In genomic region chr5:23507278-23507685, GRCh38 we compare ENCODE assay signal across 9 cellular contexts. TPM values are rescaled to one million over a fixed set of nuclear protein-coding genes. Genes with fewer than 3 reads are reported as not detected.
DNase-seq lines count a peak whose midpoint lies in the region; ATAC-seq and TF ChIP-seq lines count a peak whose summit lies in the region.
"Had no signal": no experiment of that assay in that cellular context is flagged by ENCODE, and none has a peak within 500 bp of the region (broad histone marks: within the 10 kb centered on the region; RNA-seq: fewer than 3 reads in every experiment).

Gene PRDM9, plus strand, starts transcription at chr5:23507609. Its CDS starts 1,425 bp downstream, at chr5:23509034.

- H3K9me3 ChIP-seq in CD4-positive, alpha-beta T cell (ENCODE audit: control insufficient read depth, low read length) = no peaks in the 10 kb centered on the region
- no peaks in the 10 kb centered on the region for H3K9me3 ChIP-seq in mesenchymal stem cell (ENCODE audit: control insufficient read depth, low read length)
- H3K9me3 ChIP-seq: gastrocnemius medialis had no signal

- no peak within 1 kb of the TSS for H2AK5ac ChIP-seq in mesenchymal stem cell (ENCODE audit: low read length, severe bottlenecking)

- peak within 1 kb of the TSS; percentile 87 for H3K4me3 Mint-ChIP-seq in CD4-positive, alpha-beta T cell

- H3K27ac Mint-ChIP-seq in CD4-positive, alpha-beta T cell = peak within 1 kb of the TSS; percentile 82

- no peak within 1 kb of the TSS for H3K4ac ChIP-seq in mesenchymal stem cell (ENCODE audit: low read depth in 1 of 2, low read length in 2 of 2)

- TF ChIP-seq CTCF in CD4-positive, alpha-beta T cell (IDR thresholded peaks at IDR 0.05) = no peak
- TF ChIP-seq CTCF in astrocyte of the spinal cord (IDR thresholded peaks at IDR 0.05; ENCODE audit: low read depth, low read length) = no peak

- H3K14ac ChIP-seq in mesenchymal stem cell (ENCODE audit: low read length in 2 of 2) = no peak within 1 kb of the TSS

- no peaks in the 10 kb centered on the region for H3K27me3 ChIP-seq in CD4-positive, alpha-beta T cell (ENCODE audit: control insufficient read depth, insufficient read depth, low read length)
- H3K27me3 ChIP-seq in mesenchymal stem cell (ENCODE audit: control insufficient read depth in 1 of 2, insufficient read depth in 1 of 2, low read length in 2 of 2) = no peaks in the 10 kb centered on the region
- H3K27me3 ChIP-seq: gastrocnemius medialis had no signal

- H3K27me3 Mint-ChIP-seq in CD4-positive, alpha-beta T cell = no peaks in the 10 kb centered on the region

- no peak within 1 kb of the TSS for H2AFZ ChIP-seq in mesenchymal stem cell (ENCODE audit: low read depth, low read length)

- H3K27ac ChIP-seq in CD4-positive, alpha-beta T cell (ENCODE audit: low read depth, low read length) = no peak within 1 kb of the TSS
- no peak within 1 kb of the TSS for H3K27ac ChIP-seq in mesenchymal stem cell (ENCODE audit: low read length, poor library complexity, severe bottlenecking)
- H3K27ac ChIP-seq: gastrocnemius medialis had no signal

- peak in 2 of 10 experiments; percentile 2 to 57 for DNase-seq in CD4-positive, alpha-beta T cell
- DNase-seq in NCI-H1417 (lab: John Stamatoyannopoulos, UW) (peak; percentile 95 to 100 (median 99)), astrocyte of the spinal cord (ENCODE audit: low read depth, low spot score) (peak; percentile 76), mesenchymal stem cell (peak; percentile 79), AG08395 (ENCODE audit: low spot score) (no peak), LoVo (ENCODE audit: low spot score) (no peak), NCI-H345 (lab: John Stamatoyannopoulos, UW) (no peak), KG1 (lab: John Stamatoyannopoulos, UW) (no peak)

- H3K18ac ChIP-seq in mesenchymal stem cell (ENCODE audit: low read depth in 1 of 2, low read length in 2 of 2) = no peak within 1 kb of the TSS

- no peak within 1 kb of the TSS for H2BK15ac ChIP-seq in mesenchymal stem cell (ENCODE audit: low read depth, poor library complexity, severe bottlenecking)

- no peaks in the 10 kb centered on the region for H3K79me1 ChIP-seq in mesenchymal stem cell (replicated peaks; ENCODE audit: low read length, poor library complexity, severe bottlenecking)

- peak; percentile 82 for ATAC-seq in CD4-positive, alpha-beta T cell (ENCODE audit: poor library complexity)

- H3K9me3 Mint-ChIP-seq in CD4-positive, alpha-beta T cell = peaks cover 5% of the 10 kb centered on the region

- no peaks in the 10 kb centered on the region for H3K4me1 ChIP-seq in mesenchymal stem cell (ENCODE audit: control insufficient read depth, insufficient read depth, low read depth, low read length)
- H3K4me1 ChIP-seq: gastrocnemius medialis had no signal

- no peaks in the 10 kb centered on the region for H3K36me3 ChIP-seq in mesenchymal stem cell (ENCODE audit: control insufficient read depth in 1 of 2, insufficient read depth in 2 of 2, low read depth in 1 of 2, low read length in 2 of 2)
- H3K36me3 ChIP-seq: gastrocnemius medialis had no signal

- WGBS in mesenchymal stem cell = 81% methylated on average over 27 of the region's 27 CpGs

- intact Hi-C loops in CD4-positive, alpha-beta T cell (cut with DNase I, micrococcal nuclease) = no loop called here

- H3K4me2 ChIP-seq in mesenchymal stem cell (ENCODE audit: low read length, poor library complexity, severe bottlenecking) = no peak within 1 kb of the TSS

- CTCF ChIA-PET in CD4-positive, alpha-beta T cell (lab: Charles Lee) = no interaction called here

- no peak within 1 kb of the TSS for H2BK12ac ChIP-seq in mesenchymal stem cell (ENCODE audit: low read length in 2 of 2)

- no peaks in the 10 kb centered on the region for H3K36me3 Mint-ChIP-seq in CD4-positive, alpha-beta T cell (ENCODE audit: low read depth)

- no peaks in the 10 kb centered on the region for H3K4me1 Mint-ChIP-seq in CD4-positive, alpha-beta T cell (ENCODE audit: low read depth)

- H4K8ac ChIP-seq in mesenchymal stem cell (ENCODE audit: low read length) = peak within 1 kb of the TSS; percentile 51

- in situ Hi-C loops in astrocyte of the spinal cord (cut with HindIII; ENCODE audit: low sequenced_read_pairs) = no loop called here

- no peak within 1 kb of the TSS for H2BK120ac ChIP-seq in mesenchymal stem cell (ENCODE audit: low read depth, low read length)

- H2BK5ac ChIP-seq in mesenchymal stem cell (ENCODE audit: low read depth, low read length, poor library complexity, severe bottlenecking) = no peak within 1 kb of the TSS

- H3K9ac ChIP-seq in mesenchymal stem cell (ENCODE audit: low read length) = peak within 1 kb of the TSS; percentile 61

- no peak within 1 kb of the TSS for H4K91ac ChIP-seq in mesenchymal stem cell (ENCODE audit: low read length)

- peak within 1 kb of the TSS; percentile 22 for H3K4me3 ChIP-seq in astrocyte of the spinal cord (ENCODE audit: low read depth, low read length)
- peak within 1 kb of the TSS in 1 of 2 experiments; percentile 61 for H3K4me3 ChIP-seq in mesenchymal stem cell (ENCODE audit: insufficient read depth in 1 of 2, low read depth in 1 of 2, low read length in 2 of 2)
- H3K4me3 ChIP-seq: gastrocnemius medialis had no signal

- POLR2A ChIA-PET in CD4-positive, alpha-beta T cell (lab: Charles Lee) = no interaction called here

- H3K23ac ChIP-seq in mesenchymal stem cell (ENCODE audit: low read length in 2 of 2) = no peak within 1 kb of the TSS

RNA-seq across cellular contexts. Expression of gene PRDM9, which starts in this region (rescaled TPM):
- not detected for total RNA-seq in CD4-positive, alpha-beta T cell
- polyA plus RNA-seq in mesenchymal stem cell (2013, experiment 1 of 2) = not detected
- polyA plus RNA-seq in mesenchymal stem cell (2013, experiment 2 of 2) = not detected
- total RNA-seq: gastrocnemius medialis had no signal

Comparison
In these comparisons a context has a peak if more than half of its experiments do, and no peak if none do; other contexts are left out.
1. Peak in ATAC-seq in CD4-positive, alpha-beta T cell; RNA of the gene not detected or under 1 TPM.
2. DNase-seq: peak in NCI-H1417 (3 of 3), astrocyte of the spinal cord (single experiment) and mesenchymal stem cell (single experiment); none in AG08395 (single experiment), LoVo (single experiment), NCI-H345 (single experiment) and KG1 (single experiment).